Comparison of ENCODE assay signal across 8 cellular contexts in genomic region chr1:26697978-26698849, GRCh38. TPM values are rescaled to one million over a fixed set of nuclear protein-coding genes. Genes with fewer than 3 reads are reported as not detected.
A peak's percentile ranks its signal among the peaks of the same experiment; 100 is the strongest.
DNase-seq lines count a peak whose midpoint lies in the region; ATAC-seq and TF ChIP-seq lines count a peak whose summit lies in the region.

No MANE protein-coding gene starts in this region.

- H3K9me3 ChIP-seq in IMR-90 (ENCODE audit: control insufficient read depth, insufficient read depth, low read length) (no peaks in the 10 kb centered on the region), NT2/D1 (ENCODE audit: insufficient read depth, low read length) (no peaks in the 10 kb centered on the region; the same call in 1 of the 2 replicates), neural cell (ENCODE audit: low read length) (no peaks in the 10 kb centered on the region)

- H3K4me1 Mint-ChIP-seq in osteocyte (ENCODE audit: unreplicated experiment) = peaks cover 21% of the 10 kb centered on the region

- CTCF ChIA-PET in IMR-90 (lab: Yijun Ruan, JAX) = interaction anchor here (1.1 to 1.4 kb wide), 4 partner anchors 25 to 91 kb away, joined by 3 to 4 read pairs (median 3); no protein-coding TSS in a partner anchor

- no peak overlapping the region for H3K4me3 Mint-ChIP-seq in osteocyte (ENCODE audit: unreplicated experiment)

- H3K27me3 Mint-ChIP-seq in osteocyte (ENCODE audit: unreplicated experiment) = no peaks in the 10 kb centered on the region

- H3K4me1 ChIP-seq in IMR-90 (ENCODE audit: control insufficient read depth, insufficient read depth, low read length) = peaks cover 32% of the 10 kb centered on the region
- peaks cover 3% of the 10 kb centered on the region for H3K4me1 ChIP-seq in NT2/D1 (ENCODE audit: insufficient read depth, insufficient read length)

- no peak overlapping the region for H4K8ac ChIP-seq in IMR-90 (ENCODE audit: low read depth in 2 of 2, low read length in 2 of 2)

- intact Hi-C loops in IMR-90 (cut with micrococcal nuclease) = loop anchor here (1.0 to 10.0 kb wide), 4 partner anchors 74 to 167 kb away; partner anchors contain the start of gene SFN

- no peak overlapping the region for H2BK120ac ChIP-seq in IMR-90 (ENCODE audit: low read depth, low read length)

- peak overlapping the region; percentile 43; the same call in 1 of the 2 replicates for H3K18ac ChIP-seq in IMR-90 (ENCODE audit: low read depth, low read length)

- 0 out of 3 replicates have a peak overlapping the region, but pooled peaks have one; percentile 16 for H2BK15ac ChIP-seq in IMR-90 (ENCODE audit: low read depth, low read length)

- H2AK5ac ChIP-seq in IMR-90 (ENCODE audit: low read depth, low read length) = peak overlapping the region; percentile 79; the same call in 1 of the 2 replicates

- TF ChIP-seq EP300 in neural cell (conservative IDR thresholded peaks at IDR 0.05; ENCODE audit: poor library complexity, severe bottlenecking) = peak; percentile 27

- no peaks in the 10 kb centered on the region for H3K36me3 Mint-ChIP-seq in osteocyte (ENCODE audit: unreplicated experiment)

- no peaks in the 10 kb centered on the region for H3K9me3 Mint-ChIP-seq in osteocyte (ENCODE audit: unreplicated experiment)

- peaks cover 3% of the 10 kb centered on the region for H3F3A ChIP-seq in neural cell (ENCODE audit: insufficient read depth, low read length, poor library complexity, severe bottlenecking)

- H3K9me2 ChIP-seq in neural cell (ENCODE audit: insufficient read depth, low read length) = no peaks in the 10 kb centered on the region

- in situ Hi-C loops in IMR-90 (cut with MboI; ENCODE audit: low sequenced_read_pairs) = no loop called here

- H3K27ac ChIP-seq in IMR-90 (ENCODE audit: insufficient read depth, low read length) (peak overlapping the region; percentile 68), neural cell (ENCODE audit: low read length) (peak overlapping the region; percentile 90)

- H2BK5ac ChIP-seq in IMR-90 (ENCODE audit: low read depth, low read length, poor library complexity, severe bottlenecking) = peak overlapping the region; percentile 59

- TF ChIP-seq RAD21 in IMR-90 (IDR thresholded peaks at IDR 0.05; ENCODE audit: low read length) (no peak), neural cell (conservative IDR thresholded peaks at IDR 0.05) (no peak)

- H3K4me2 ChIP-seq in IMR-90 (ENCODE audit: low read depth, low read length) = peak overlapping the region; percentile 100
- peak overlapping the region; percentile 95 for H3K4me2 ChIP-seq in neural cell (ENCODE audit: low read length)

- H3K79me2 ChIP-seq in neural cell (replicated peaks; ENCODE audit: insufficient read depth, low read length) = peaks cover 80% of the 10 kb centered on the region

- DNase-seq in EL (peak; percentile 96), IMR-90 (peak; percentile 99), NT2/D1 (ENCODE audit: low read depth, low spot score) (no peak), foreskin fibroblast (peak; percentile 93 to 94), osteocyte (ENCODE audit: extremely low spot score, unreplicated experiment) (no peak)
- peak; percentile 68 for DNase-seq in activated effector memory CD4-positive, alpha-beta T cell treated with anti-CD3 and anti-CD28 coated beads, Interleukin-2, amount 50 U/mL, for 16 hours

- dilution Hi-C loops in IMR-90 (cut with HindIII; ENCODE audit: low sequenced_read_pairs, unreplicated experiment) = no loop called here

- peak overlapping the region; percentile 85 for H3K14ac ChIP-seq in IMR-90 (replicated peaks; ENCODE audit: low read depth, low read length)

- no peak overlapping the region for H3K56ac ChIP-seq in IMR-90 (ENCODE audit: extremely low read depth, insufficient read depth, low read length)

- ATAC-seq in IMR-90 (ENCODE audit: low read depth) (peak; percentile 31), GM18519 (IDR thresholded peaks at IDR 0.05; ENCODE audit: low FRiP score, unreplicated experiment) (no peak)

- H4K5ac ChIP-seq in IMR-90 (ENCODE audit: low read depth, low read length) = no peak overlapping the region

- no peak overlapping the region for H4K91ac ChIP-seq in IMR-90 (ENCODE audit: insufficient read depth, low read depth, low read length)

- TF ChIP-seq CTCF in IMR-90 (conservative IDR thresholded peaks at IDR 0.05; ENCODE audit: low read depth, low read length) (no peak), foreskin fibroblast (IDR thresholded peaks at IDR 0.05; ENCODE audit: low read depth, low read length) (no peak), neural cell (IDR thresholded peaks at IDR 0.05; ENCODE audit: poor library complexity, severe bottlenecking) (no peak), osteocyte (IDR thresholded peaks at IDR 0.05) (no peak)

- peak overlapping the region; percentile 72; the same call in 1 of the 2 replicates for H3K23ac ChIP-seq in IMR-90 (ENCODE audit: low read depth, low read length)

- H3K27me3 ChIP-seq in IMR-90 (ENCODE audit: control insufficient read depth, insufficient read depth, low read length) = no peaks in the 10 kb centered on the region
- no peaks in the 10 kb centered on the region for H3K27me3 ChIP-seq in NT2/D1 (ENCODE audit: insufficient read depth, insufficient read length)
- no peaks in the 10 kb centered on the region for H3K27me3 ChIP-seq in neural cell (ENCODE audit: insufficient read depth, low read depth, low read length)

- no peak overlapping the region for H2AFZ ChIP-seq in IMR-90 (replicated peaks; ENCODE audit: low read length, poor library complexity)
- H2AFZ ChIP-seq in neural cell (ENCODE audit: low read depth, low read length) = no peak overlapping the region

- H2BK20ac ChIP-seq in IMR-90 (ENCODE audit: low read depth, low read length) = peak overlapping the region; percentile 62; the same call in 1 of the 2 replicates

- BruUV-seq in IMR-90 (replicated peaks; lab: Mats Ljungman, UMichigan) = TSS peak; percentile 54

- H3K79me1 ChIP-seq in IMR-90 (ENCODE audit: low read depth in 1 of 2, low read length in 2 of 2) = peaks cover 7 to 51% of the 10 kb centered on the region in 2 experiments; a peak in 3 of 4 replicates

- peaks cover 19% of the 10 kb centered on the region for H3K9me1 ChIP-seq in IMR-90 (ENCODE audit: insufficient read depth, low read length)

- H3K36me3 ChIP-seq in IMR-90 (ENCODE audit: control insufficient read depth, insufficient read depth, low read length) (no peaks in the 10 kb centered on the region), NT2/D1 (ENCODE audit: insufficient read depth, insufficient read length, low read length) (peaks cover 15% of the 10 kb centered on the region), neural cell (ENCODE audit: insufficient read depth, low read length) (no peaks in the 10 kb centered on the region)

- WGBS in IMR-90 (ENCODE audit: extremely low coverage in 2 of 2, insufficient read length in 1 of 2), 2 experiments = 0% methylated on average over 4 of the region's 8 CpGs; no CpG with 5 or more reads in 1 of the 2 experiments

- peak; percentile 67 for TF ChIP-seq POLR2A in IMR-90 (IDR thresholded peaks at IDR 0.05; ENCODE audit: low read depth, low read length)

- peak overlapping the region; percentile 68 for H2AK9ac ChIP-seq in IMR-90 (replicated peaks; ENCODE audit: low read depth, low read length, poor library complexity)

- H3K4me3 ChIP-seq in IMR-90 (ENCODE audit: insufficient read depth, low read depth, low read length) (peak overlapping the region; percentile 89), NT2/D1 (ENCODE audit: insufficient read length, low read depth) (peak overlapping the region; percentile 87), foreskin fibroblast (ENCODE audit: low read depth in 1 of 2, low read length in 2 of 2) (peak overlapping the region; percentile 72 to 76), neural cell (ENCODE audit: low read length) (peak overlapping the region; percentile 77)

- POLR2A ChIA-PET in IMR-90 (lab: Charles Lee; ENCODE audit: unreplicated experiment) = interaction anchor here (0.7 to 1.6 kb wide), 3 partner anchors 73 to 89 kb away, joined by 3 to 5 read pairs (median 4); partner anchors contain the start of gene PIGV

- H4K20me1 ChIP-seq in IMR-90 (ENCODE audit: insufficient read depth, low read length) = peaks cover 57% of the 10 kb centered on the region
- peaks cover 50% of the 10 kb centered on the region for H4K20me1 ChIP-seq in neural cell (ENCODE audit: insufficient read depth)

- H3K4ac ChIP-seq in IMR-90 (ENCODE audit: low read depth, low read length) = peak overlapping the region; percentile 54

- peak overlapping the region; percentile 90 for H3K9ac ChIP-seq in IMR-90 (ENCODE audit: low read depth, low read length)
- H3K9ac ChIP-seq in NT2/D1 (ENCODE audit: insufficient read length, low read depth) = peak overlapping the region; percentile 93
- peak overlapping the region; percentile 98 for H3K9ac ChIP-seq in neural cell (ENCODE audit: low read length)

- no peak overlapping the region for H3K27ac Mint-ChIP-seq in osteocyte (ENCODE audit: unreplicated experiment)

TF ChIP-seq in IMR-90, 13 proteins besides CTCF, POLR2A, EP300 and RAD21 (continues in another document):
- peak; percentile 95 for TF ChIP-seq MXI1 (IDR thresholded peaks at IDR 0.05; ENCODE audit: borderline replicate concordance, low read depth, low read length)
- TF ChIP-seq RFX5 (IDR thresholded peaks at IDR 0.05; ENCODE audit: low read depth, low read length) = no peak
- TF ChIP-seq USF2 (IDR thresholded peaks at IDR 0.05; ENCODE audit: low read depth, low read length) = no peak

TF ChIP-seq in neural cell, 6 proteins besides CTCF, POLR2A, EP300 and RAD21 (continues in another document):
- TF ChIP-seq MXI1 (conservative IDR thresholded peaks at IDR 0.05; ENCODE audit: poor library complexity, severe bottlenecking) = peak; percentile 91
- TF ChIP-seq TAF1 (IDR thresholded peaks at IDR 0.05; ENCODE audit: low read depth) = peak; percentile 48
- no peak for TF ChIP-seq EZH2 (IDR thresholded peaks at IDR 0.05; ENCODE audit: borderline replicate concordance, insufficient read depth, low read length, poor library complexity, severe bottlenecking)

RNA-seq across cellular contexts. Expression of gene ARID1A, which starts 2.4 kb away (rescaled TPM):
- total RNA-seq in IMR-90 (2012; rRNA removed) (14.0 and 16.7 TPM in 2 replicates), osteocyte (70.0 and 78.7 TPM in 2 replicates)
- polyA plus RNA-seq in IMR-90 (2012; rRNA removed) (39.4 and 40.7 TPM in 2 replicates), neural cell (13.2 and 16.2 TPM in 2 replicates)
- polyA plus RNA-seq in IMR-90 (2012; cell fraction: cytosol; rRNA removed) = 21.1 and 38.8 TPM in 2 replicates
- 89.6 and 144 TPM in 2 replicates for polyA plus RNA-seq in IMR-90 (2012; cell fraction: nucleus; rRNA removed; ENCODE audit: low replicate concordance)
- polyA minus RNA-seq in neural cell = 51.1 and 74.6 TPM in 2 replicates

Comparison
In these comparisons a context has a peak if more than half of its experiments do, and no peak if none do; other contexts are left out.
1. DNase-seq: peak in EL (single experiment), IMR-90 (single experiment), activated effector memory CD4-positive, alpha-beta T cell treated with anti-CD3 and anti-CD28 coated beads, Interleukin-2, amount 50 U/mL, for 16 hours (single experiment) and foreskin fibroblast (2 of 2); none in NT2/D1 (single experiment) and osteocyte (single experiment).
2. Peak in every context shown above with its lines, with median percentiles within 50 percentile points of each other: H3K4me3 ChIP-seq and H3K9ac ChIP-seq.